ENCODE assay signal across 24 cellular contexts in genomic region chr14:74539503-74539902, GRCh38. TPM values are rescaled to one million over a fixed set of nuclear protein-coding genes. Genes with fewer than 3 reads are reported as not detected.
DNase-seq lines count a peak whose midpoint lies in the region; ATAC-seq and TF ChIP-seq lines count a peak whose summit lies in the region.
"Had no signal": no experiment of that assay in that cellular context is flagged by ENCODE, and none has a peak within 500 bp of the region (broad histone marks: within the 10 kb centered on the region; RNA-seq: fewer than 3 reads in every experiment).

No MANE protein-coding gene starts in this region.

- no peaks in the 10 kb centered on the region for H3K9me3 Mint-ChIP-seq in Caco-2 (ENCODE audit: unreplicated experiment)
- H3K9me3 Mint-ChIP-seq in WTC11, result no peaks in the 10 kb centered on the region
- H3K9me3 Mint-ChIP-seq in nephron progenitor cell, result no peaks in the 10 kb centered on the region
- H3K9me3 Mint-ChIP-seq: IgD-negative memory B cell had no signal

- POLR2A ChIA-PET in Caco-2 (lab: Charles Lee), result no interaction called here
- POLR2A ChIA-PET in WTC11 (lab: Charles Lee), result interaction anchor here (1.4 kb wide), 1 partner anchor 9 kb away, joined by 3 read pairs; no protein-coding TSS in a partner anchor

- H3K4me1 ChIP-seq in Caco-2 (no peaks in the 10 kb centered on the region), tibial artery (peaks cover 0 to 6% (median 0%) of the 10 kb centered on the region in 4 donors)

- H3K27ac ChIP-seq in tibial artery, result peak overlapping the region; percentile 33 to 56
- H3K27ac ChIP-seq: KMS-11 had no signal

- H3K9me3 ChIP-seq in Caco-2 (no peaks in the 10 kb centered on the region), tibial artery (no peaks in the 10 kb centered on the region), MG63 (no peaks in the 10 kb centered on the region)
- H3K9me3 ChIP-seq: SK-N-SH had no signal

- peak overlapping the region; percentile 4 for H3K27ac Mint-ChIP-seq in Caco-2 (ENCODE audit: unreplicated experiment)
- H3K27ac Mint-ChIP-seq in WTC11, result 0 out of 2 replicates have a peak overlapping the region, but pooled peaks have one; percentile 20
- no peak overlapping the region for H3K27ac Mint-ChIP-seq in nephron progenitor cell
- H3K27ac Mint-ChIP-seq: B cell, IgD-negative memory B cell, T-helper 17 cell had no signal

- H3K36me3 ChIP-seq in Caco-2 (ENCODE audit: control insufficient read depth, insufficient read depth, low read length) (no peaks in the 10 kb centered on the region), tibial artery (peaks cover 3 to 59% (median 11%) of the 10 kb centered on the region in 3 donors), MG63 (no peaks in the 10 kb centered on the region)

- no peak overlapping the region for H3K4me3 Mint-ChIP-seq in Caco-2 (ENCODE audit: unreplicated experiment)
- no peak overlapping the region for H3K4me3 Mint-ChIP-seq in WTC11
- peak overlapping the region; percentile 10 for H3K4me3 Mint-ChIP-seq in nephron progenitor cell
- H3K4me3 Mint-ChIP-seq: B cell, IgD-negative memory B cell, T-helper 17 cell had no signal

- H3K36me3 Mint-ChIP-seq in Caco-2 (ENCODE audit: insufficient read depth, unreplicated experiment) (no peaks in the 10 kb centered on the region), WTC11 (no peaks in the 10 kb centered on the region), nephron progenitor cell (ENCODE audit: low read depth) (no peaks in the 10 kb centered on the region)
- H3K36me3 Mint-ChIP-seq: IgD-negative memory B cell had no signal

- H3K4me1 Mint-ChIP-seq in Caco-2 (ENCODE audit: low read depth, unreplicated experiment), result no peaks in the 10 kb centered on the region
- no peaks in the 10 kb centered on the region for H3K4me1 Mint-ChIP-seq in WTC11
- H3K4me1 Mint-ChIP-seq in nephron progenitor cell, result peaks cover 26% of the 10 kb centered on the region
- H3K4me1 Mint-ChIP-seq: B cell, IgD-negative memory B cell, T-helper 17 cell had no signal

- intact Hi-C loops in Caco-2 (cut with micrococcal nuclease; ENCODE audit: unreplicated experiment), result no loop called here
- intact Hi-C loops in tibial artery (cut with DNase I; ENCODE audit: low total_unique reads), result no loop called here

- H3K4me3 ChIP-seq in Caco-2 (ENCODE audit: low read depth, low read length) (no peak overlapping the region), tibial artery (no peak overlapping the region), MG63 (no peak overlapping the region)

- no peak for TF ChIP-seq CTCF in Caco-2 (IDR thresholded peaks at IDR 0.05; ENCODE audit: insufficient read depth in 1 of 2, low read depth in 1 of 2, low read length in 1 of 2, severe bottlenecking in 1 of 2, unreplicated experiment in 1 of 2)
- no peak for TF ChIP-seq CTCF in WTC11 (IDR thresholded peaks at IDR 0.05)
- no peak for TF ChIP-seq CTCF in nephron progenitor cell (IDR thresholded peaks at IDR 0.05)
- no peak for TF ChIP-seq CTCF in tibial artery (IDR thresholded peaks at IDR 0.05)

- no peak for DNase-seq in Caco-2
- no peak for DNase-seq in WTC11 (ENCODE audit: low spot score)
- no peak for DNase-seq in nephron progenitor cell
- DNase-seq in tibial artery, result no peak
- no peak for DNase-seq in MG63
- DNase-seq: DMS153, DND-41, H7, NCI-H1048, NCI-H1417, NCI-H1694, NCI-H2081, NCI-H2171, NCI-H226, NCI-H524 treated with DMSO at 0.1 percent for 48 hours, RPMI8226, SK-N-SH, SW 1271, T-helper 17 cell had no signal

- ATAC-seq in WTC11 (peak; percentile 41; the same call in 1 of the 2 replicates), HG02798 (IDR thresholded peaks at IDR 0.05; ENCODE audit: poor library complexity, unreplicated experiment) (no peak), HG02678 (IDR thresholded peaks at IDR 0.05; ENCODE audit: unreplicated experiment) (no peak)
- ATAC-seq: T-helper 17 cell had no signal

- CTCF ChIA-PET in Caco-2 (lab: Charles Lee) (no interaction called here), WTC11 (lab: Charles Lee) (interaction anchor here (0.6 to 2.1 kb wide), 7 partner anchors 8 to 282 kb away, joined by 3 to 7 read pairs (median 5); no protein-coding TSS in a partner anchor)

- BruUV-seq in Caco-2 (replicated peaks; lab: Mats Ljungman, UMichigan), result no TSS peak

- H3K27me3 ChIP-seq in Caco-2 (replicated peaks; ENCODE audit: control insufficient read depth, insufficient read depth, low read length), result no peaks in the 10 kb centered on the region
- H3K27me3 ChIP-seq in tibial artery, result no peaks in the 10 kb centered on the region
- no peaks in the 10 kb centered on the region for H3K27me3 ChIP-seq in MG63

- H3K27me3 Mint-ChIP-seq in Caco-2 (ENCODE audit: insufficient read depth, unreplicated experiment), result no peaks in the 10 kb centered on the region
- no peaks in the 10 kb centered on the region for H3K27me3 Mint-ChIP-seq in WTC11 (ENCODE audit: low read depth)
- H3K27me3 Mint-ChIP-seq in nephron progenitor cell (ENCODE audit: low read depth, poor library complexity), result peaks cover 31% of the 10 kb centered on the region

TF ChIP-seq in WTC11, 78 proteins besides CTCF, POLR2A, EP300 and RAD21:
- TF ChIP-seq MLX (CRISPR knock-in tag; IDR thresholded peaks at IDR 0.05), result no peak
- no peak for TF ChIP-seq SOX15 (CRISPR knock-in tag; IDR thresholded peaks at IDR 0.05)
- no peak for TF ChIP-seq AFF4 (CRISPR knock-in tag; IDR thresholded peaks at IDR 0.05; ENCODE audit: borderline replicate concordance)

RNA-seq across cellular contexts. Expression of gene ISCA2, which starts 45.9 kb away (rescaled TPM):
- 28.5 and 33.0 TPM in 2 replicates for total RNA-seq in Caco-2 (2022)
- 49.1 to 50.6 TPM (median 50.1 TPM) in 3 replicates for total RNA-seq in WTC11 (2021)
- 12.7 and 31.6 TPM in 2 replicates for total RNA-seq in MG63 (2014; rRNA removed; shearing (Covaris generic); ENCODE audit: low replicate concordance)

RNA-seq across cellular contexts. Expression of gene NPC2, which starts 46.4 kb away (rescaled TPM):
- 242 and 291 TPM in 2 replicates for total RNA-seq in Caco-2 (2022)
- 139 to 155 TPM (median 150 TPM) in 3 replicates for total RNA-seq in WTC11 (2021)
- total RNA-seq in MG63 (2014; rRNA removed; shearing (Covaris generic); ENCODE audit: low replicate concordance), result 25.5 and 33.4 TPM in 2 replicates
